Comparison of ENCODE assay signal across 1 cellular context in the genomic region with DNA sequence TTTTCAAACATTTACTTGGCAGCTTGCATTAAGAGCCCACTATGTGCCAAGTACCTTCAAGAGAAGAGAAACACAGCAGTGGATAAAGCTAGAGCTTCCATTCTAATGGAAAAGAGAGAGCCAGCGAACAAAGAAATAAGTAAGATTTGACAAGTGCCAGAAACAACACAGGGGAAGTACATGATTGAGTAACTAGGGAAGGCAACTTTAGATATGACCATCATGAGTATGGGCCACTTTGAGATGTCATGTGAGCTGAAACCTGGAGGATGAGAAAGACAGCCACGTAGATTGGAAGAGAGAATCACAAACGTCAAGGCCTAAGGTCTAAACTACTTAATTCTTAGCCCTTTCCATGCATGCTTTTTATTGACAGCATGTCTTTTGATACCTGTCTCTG.
TF ChIP-seq lines count a peak whose summit lies in the region.

No MANE protein-coding gene starts in this region.

TF ChIP-seq in GM23338, 12 proteins besides CTCF, POLR2A, EP300 and RAD21 (continued from another document):
- TF ChIP-seq, protein P1, sequence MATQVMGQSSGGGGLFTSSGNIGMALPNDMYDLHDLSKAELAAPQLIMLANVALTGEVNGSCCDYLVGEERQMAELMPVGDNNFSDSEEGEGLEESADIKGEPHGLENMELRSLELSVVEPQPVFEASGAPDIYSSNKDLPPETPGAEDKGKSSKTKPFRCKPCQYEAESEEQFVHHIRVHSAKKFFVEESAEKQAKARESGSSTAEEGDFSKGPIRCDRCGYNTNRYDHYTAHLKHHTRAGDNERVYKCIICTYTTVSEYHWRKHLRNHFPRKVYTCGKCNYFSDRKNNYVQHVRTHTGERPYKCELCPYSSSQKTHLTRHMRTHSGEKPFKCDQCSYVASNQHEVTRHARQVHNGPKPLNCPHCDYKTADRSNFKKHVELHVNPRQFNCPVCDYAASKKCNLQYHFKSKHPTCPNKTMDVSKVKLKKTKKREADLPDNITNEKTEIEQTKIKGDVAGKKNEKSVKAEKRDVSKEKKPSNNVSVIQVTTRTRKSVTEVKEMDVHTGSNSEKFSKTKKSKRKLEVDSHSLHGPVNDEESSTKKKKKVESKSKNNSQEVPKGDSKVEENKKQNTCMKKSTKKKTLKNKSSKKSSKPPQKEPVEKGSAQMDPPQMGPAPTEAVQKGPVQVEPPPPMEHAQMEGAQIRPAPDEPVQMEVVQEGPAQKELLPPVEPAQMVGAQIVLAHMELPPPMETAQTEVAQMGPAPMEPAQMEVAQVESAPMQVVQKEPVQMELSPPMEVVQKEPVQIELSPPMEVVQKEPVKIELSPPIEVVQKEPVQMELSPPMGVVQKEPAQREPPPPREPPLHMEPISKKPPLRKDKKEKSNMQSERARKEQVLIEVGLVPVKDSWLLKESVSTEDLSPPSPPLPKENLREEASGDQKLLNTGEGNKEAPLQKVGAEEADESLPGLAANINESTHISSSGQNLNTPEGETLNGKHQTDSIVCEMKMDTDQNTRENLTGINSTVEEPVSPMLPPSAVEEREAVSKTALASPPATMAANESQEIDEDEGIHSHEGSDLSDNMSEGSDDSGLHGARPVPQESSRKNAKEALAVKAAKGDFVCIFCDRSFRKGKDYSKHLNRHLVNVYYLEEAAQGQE (IDR thresholded peaks at IDR 0.05; ENCODE audit: unreplicated experiment), result no peak
- TF ChIP-seq POLR2AphosphoS5 (IDR thresholded peaks at IDR 0.05; ENCODE audit: low read depth) (no peak), JUNB (IDR thresholded peaks at IDR 0.05; ENCODE audit: unreplicated experiment) (no peak)
- TF ChIP-seq, protein P2, sequence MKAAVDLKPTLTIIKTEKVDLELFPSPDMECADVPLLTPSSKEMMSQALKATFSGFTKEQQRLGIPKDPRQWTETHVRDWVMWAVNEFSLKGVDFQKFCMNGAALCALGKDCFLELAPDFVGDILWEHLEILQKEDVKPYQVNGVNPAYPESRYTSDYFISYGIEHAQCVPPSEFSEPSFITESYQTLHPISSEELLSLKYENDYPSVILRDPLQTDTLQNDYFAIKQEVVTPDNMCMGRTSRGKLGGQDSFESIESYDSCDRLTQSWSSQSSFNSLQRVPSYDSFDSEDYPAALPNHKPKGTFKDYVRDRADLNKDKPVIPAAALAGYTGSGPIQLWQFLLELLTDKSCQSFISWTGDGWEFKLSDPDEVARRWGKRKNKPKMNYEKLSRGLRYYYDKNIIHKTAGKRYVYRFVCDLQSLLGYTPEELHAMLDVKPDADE (IDR thresholded peaks at IDR 0.05), result no peak
TF ChIP-seq in GM23338: peak in this region for 0.
